Comparison of ENCODE assay signal across 7 cellular contexts in the genomic region with DNA sequence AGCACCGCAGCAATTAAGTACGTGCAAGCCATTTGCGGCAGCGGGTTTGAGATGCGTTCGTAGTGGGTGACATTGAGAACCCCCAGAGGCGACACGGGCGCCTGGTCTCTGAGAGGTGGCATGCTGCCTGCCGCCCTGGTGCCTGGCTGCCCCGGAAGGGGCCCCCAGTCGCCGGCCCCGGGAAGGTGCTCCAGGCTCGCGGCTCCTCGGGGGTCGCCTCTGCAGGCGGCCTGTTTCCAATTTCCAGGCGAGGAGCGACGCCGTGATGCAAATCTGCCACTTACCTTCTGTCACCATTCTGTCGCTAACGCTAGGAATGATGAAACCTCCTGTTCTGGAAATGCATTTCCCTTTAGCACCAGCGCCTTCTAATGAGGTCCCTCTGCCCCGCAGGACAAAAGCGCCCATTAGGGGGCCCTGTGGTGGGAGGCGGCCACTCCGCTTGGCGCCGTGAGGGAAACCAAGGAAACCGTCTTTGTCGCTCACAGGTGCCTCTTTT. TPM values are rescaled to one million over a fixed set of nuclear protein-coding genes. Genes with fewer than 3 reads are reported as not detected.
A peak's percentile ranks its signal among the peaks of the same experiment; 100 is the strongest.
DNase-seq lines count a peak whose midpoint lies in the region; ATAC-seq, FAIRE-seq and TF ChIP-seq lines count a peak whose summit lies in the region.

No MANE protein-coding gene starts in this region.

- WGBS in pancreas, 2 donors, result 4% methylated on average over 34 of the region's 34 CpGs

- no peak overlapping the region for H3K27ac ChIP-seq in effector memory CD4-positive, alpha-beta T cell (ENCODE audit: insufficient read depth, low read length, poor library complexity, severe bottlenecking)
- H3K27ac ChIP-seq in pancreas, result no peak overlapping the region

- no peaks in the 10 kb centered on the region for H3K9me3 ChIP-seq in effector memory CD4-positive, alpha-beta T cell (ENCODE audit: control insufficient read depth, low read length)
- no peaks in the 10 kb centered on the region for H3K9me3 ChIP-seq in pancreas

- peak; percentile 50 for ATAC-seq in GM18868 (IDR thresholded peaks at IDR 0.05; ENCODE audit: unreplicated experiment)
- peak in 3 of 4 donors; percentile 36 to 64 (median 56) for ATAC-seq in pancreas
- no peak for ATAC-seq in HG02981 (IDR thresholded peaks at IDR 0.05; ENCODE audit: unreplicated experiment)
- no peak for ATAC-seq in HG03280 (IDR thresholded peaks at IDR 0.05; ENCODE audit: unreplicated experiment)

- no peak for FAIRE-seq in pancreas (lab: Jason Lieb, UNC)

- no peaks in the 10 kb centered on the region for H3K27me3 ChIP-seq in effector memory CD4-positive, alpha-beta T cell (replicated peaks; ENCODE audit: control insufficient read depth, insufficient read depth, low read length, poor library complexity, severe bottlenecking)
- H3K27me3 ChIP-seq in pancreas, result no peaks in the 10 kb centered on the region

- DNase-seq in NCI-H524 (lab: John Stamatoyannopoulos, UW) (peak; percentile 71 to 89), pancreas (peak in 2 of 6 donors; percentile 17 to 65), AML-193 (lab: John Stamatoyannopoulos, UW) (no peak)
- DNase-seq in effector memory CD4-positive, alpha-beta T cell, result no peak

- intact Hi-C loops in pancreas (cut with DNase I), result no loop called here

- no peak for TF ChIP-seq CTCF in pancreas (IDR thresholded peaks at IDR 0.05)

- H3K4me1 ChIP-seq in effector memory CD4-positive, alpha-beta T cell (ENCODE audit: control insufficient read depth, insufficient read depth, low read length, poor library complexity, severe bottlenecking), result peaks cover 6% of the 10 kb centered on the region
- H3K4me1 ChIP-seq in pancreas, result peaks cover 0 to 8% (median 0%) of the 10 kb centered on the region in 3 donors

- H3K4me3 ChIP-seq in effector memory CD4-positive, alpha-beta T cell (ENCODE audit: insufficient read depth, low read depth, low read length, poor library complexity, severe bottlenecking), result peak overlapping the region; percentile 62
- H3K4me3 ChIP-seq in pancreas, result peak overlapping the region in 2 of 4 donors; percentile 10 to 33

- no peaks in the 10 kb centered on the region for H3K36me3 ChIP-seq in effector memory CD4-positive, alpha-beta T cell (ENCODE audit: control insufficient read depth, insufficient read depth, low read length)
- no peaks in the 10 kb centered on the region for H3K36me3 ChIP-seq in pancreas

RNA-seq across cellular contexts. Expression of gene KIF5C, which starts 13.0 kb away (rescaled TPM):
- 1 to 10 TPM in 4 of 6 donors, under 1 TPM in 2; 0.88 to 5.7 (median 2.8) TPM for total RNA-seq in pancreas
- polyA plus RNA-seq in pancreas, result 10 to 100 TPM in 1 of 2 donors, 1 to 10 TPM in 1; 2.0 to 10.2 TPM

Comparison
In these comparisons a context has a peak if more than half of its experiments do, and no peak if none do; other contexts are left out.
1. ATAC-seq: peak in GM18868 (single experiment) and pancreas (3 of 4); none in HG02981 (single experiment) and HG03280 (single experiment).
2. DNase-seq: peak in NCI-H524 (2 of 2); none in effector memory CD4-positive, alpha-beta T cell (0 of 3) and AML-193 (0 of 2).